In genomic region chr2:74715071-74715791, GRCh38 we compare ENCODE assay signal across 8 cellular contexts.
A peak's percentile ranks its signal among the peaks of the same experiment; 100 is the strongest.
DNase-seq lines count a peak whose midpoint lies in the region; ATAC-seq, FAIRE-seq and TF ChIP-seq lines count a peak whose summit lies in the region.

No MANE protein-coding gene starts in this region.

- WGBS in H1 (ENCODE audit: extremely low coverage in 1 of 2, insufficient coverage in 1 of 2, insufficient read length in 1 of 2, insufficient replicate concordance in 2 of 2, low coverage in 1 of 2, low lambda C conversion rate in 2 of 2, missing lambda C conversion rate in 1 of 2), 2 experiments, result 2% methylated on average over 51 of the region's 56 CpGs; no CpG with 5 or more reads in 1 of the 2 experiments
- no CpG with 5 or more reads among the region's 56 CpGs for WGBS in mesendoderm (ENCODE audit: extremely low coverage, insufficient coverage, low lambda C conversion rate)

- H3K36me3 Mint-ChIP-seq in CD4-positive, CD25-positive, alpha-beta regulatory T cell, result peaks cover 3% of the 10 kb centered on the region

- H3K18ac ChIP-seq in H1 (ENCODE audit: extremely low read depth, low read length) (peak overlapping the region; percentile 44), mesendoderm (ENCODE audit: low read length) (no peak overlapping the region)

- H3K56ac ChIP-seq in H1 (replicated peaks; ENCODE audit: insufficient read length, low read depth, low read length) (no peak overlapping the region), mesendoderm (ENCODE audit: low read length) (peak overlapping the region; percentile 72)

- H3K79me1 ChIP-seq in H1 (ENCODE audit: low read depth, low read length) (no peaks in the 10 kb centered on the region), mesendoderm (ENCODE audit: low read length) (no peaks in the 10 kb centered on the region)

- H3K23me2 ChIP-seq in H1 (ENCODE audit: low read depth, low read length), result peaks cover 5% of the 10 kb centered on the region; the same call in 1 of the 2 replicates

- H3K9ac ChIP-seq in H1 (replicated peaks in 1 of 4; ENCODE audit: extremely low read depth in 1 of 4, low read depth in 3 of 4, low read length in 3 of 4) (peak overlapping the region in 1 of 4 experiments; percentile 62; a peak in 2 of 7 replicates), mesendoderm (ENCODE audit: low read length) (peak overlapping the region; percentile 58)

- H3K4me3 ChIP-seq in CD4-positive, CD25-positive, alpha-beta regulatory T cell (ENCODE audit: low read depth, low read length), result peak overlapping the region; percentile 64
- peak overlapping the region; percentile 40 to 67 (median 56) for H3K4me3 ChIP-seq in H1 (ENCODE audit: extremely low read depth in 1 of 4, insufficient read depth in 2 of 4, low read depth in 3 of 4, low read length in 4 of 4)
- H3K4me3 ChIP-seq in mesendoderm (ENCODE audit: low read length), result peak overlapping the region; percentile 41

- DNase-seq in CD4-positive, CD25-positive, alpha-beta regulatory T cell, result peak; percentile 62 to 80 (median 78)
- peak; percentile 79 for DNase-seq in NCI-H82 treated with DMSO at 0.1 percent for 48 hours (lab: John Stamatoyannopoulos, UW; ENCODE audit: unreplicated experiment)
- peak; percentile 38 to 71 for DNase-seq in activated CD8-positive, alpha-beta memory T cell treated with anti-CD3 and anti-CD28 coated beads for 1 hour (ENCODE audit: extremely low read depth in 1 of 2, low read depth in 1 of 2)
- peak; percentile 53 to 97 for DNase-seq in H1 (ENCODE audit: low read depth in 1 of 2, low spot score in 2 of 2)
- DNase-seq in mesendoderm, result peak; percentile 85
- DNase-seq in stimulated activated CD8-positive, alpha-beta memory T cell treated with anti-CD3 and anti-CD28 coated beads, Interleukin-12 subunit alpha, Interleukin-12 subunit beta, amount 100 ng/mL, for 24 hours (ENCODE audit: extremely low read depth), result peak; percentile 58

- H2AFZ ChIP-seq in H1 (ENCODE audit: low read length), result peak overlapping the region; percentile 97

- no peak overlapping the region for H2BK5ac ChIP-seq in H1 (ENCODE audit: low read depth, low read length)
- no peak overlapping the region for H2BK5ac ChIP-seq in mesendoderm (ENCODE audit: low read length)

- H2BK15ac ChIP-seq in H1 (ENCODE audit: low read length) (no peak overlapping the region), mesendoderm (replicated peaks; ENCODE audit: low read depth) (no peak overlapping the region)

- peaks cover 0 to 1% (median 0%) of the 10 kb centered on the region in 7 donors for H3K9me3 Mint-ChIP-seq in CD4-positive, CD25-positive, alpha-beta regulatory T cell

- H3K36me3 ChIP-seq in CD4-positive, CD25-positive, alpha-beta regulatory T cell (ENCODE audit: control insufficient read depth, insufficient read depth, low read length), result no peaks in the 10 kb centered on the region
- H3K36me3 ChIP-seq in H1 (ENCODE audit: control insufficient read depth in 2 of 4, insufficient read depth in 4 of 4, low read length in 3 of 4), result no peaks in the 10 kb centered on the region
- H3K36me3 ChIP-seq in mesendoderm (ENCODE audit: control insufficient read depth, insufficient read depth, low read length), result no peaks in the 10 kb centered on the region

- ATAC-seq in CD4-positive, CD25-positive, alpha-beta regulatory T cell (ENCODE audit: low read depth in 2 of 2), result peak; percentile 84 to 87
- ATAC-seq in GM19438 (IDR thresholded peaks at IDR 0.05; ENCODE audit: low read depth, unreplicated experiment) (peak; percentile 94), HG03565 (IDR thresholded peaks at IDR 0.05; ENCODE audit: unreplicated experiment) (peak; percentile 84)

- no peak overlapping the region for H3K23ac ChIP-seq in H1 (ENCODE audit: insufficient read length)
- H3K23ac ChIP-seq in mesendoderm (ENCODE audit: low read length), result no peak overlapping the region

- H3K4me3 Mint-ChIP-seq in CD4-positive, CD25-positive, alpha-beta regulatory T cell, result peak overlapping the region; percentile 66 to 91 (median 82)

- H3K4ac ChIP-seq in H1 (replicated peaks; ENCODE audit: insufficient read length, low read depth, low read length), result no peak overlapping the region
- H3K4ac ChIP-seq in mesendoderm (ENCODE audit: low read depth, low read length), result no peak overlapping the region

- H3K79me2 ChIP-seq in H1 (ENCODE audit: control insufficient read depth in 1 of 2, insufficient read depth in 2 of 2, low read length in 2 of 2) (no peaks in the 10 kb centered on the region), mesendoderm (ENCODE audit: control insufficient read depth, insufficient read depth, low read length) (no peaks in the 10 kb centered on the region)

- no peak overlapping the region for H3K14ac ChIP-seq in H1 (ENCODE audit: insufficient read length)

- no peak for TF ChIP-seq POLR2A in H1 (IDR thresholded peaks at IDR 0.05; ENCODE audit: control extremely low read depth in 1 of 2, low read depth in 2 of 2, low read length in 2 of 2)

- no peak overlapping the region for H4K91ac ChIP-seq in H1 (replicated peaks; ENCODE audit: insufficient read length, low read length)

- H3K27ac ChIP-seq in CD4-positive, CD25-positive, alpha-beta regulatory T cell (ENCODE audit: insufficient read depth, low read length, poor library complexity, severe bottlenecking), result no peak overlapping the region
- H3K27ac ChIP-seq in H1 (ENCODE audit: low read depth, low read length), result no peak overlapping the region
- no peak overlapping the region for H3K27ac ChIP-seq in mesendoderm (ENCODE audit: low read depth, low read length)

- H3K9me3 ChIP-seq in CD4-positive, CD25-positive, alpha-beta regulatory T cell (ENCODE audit: control insufficient read depth in 2 of 2, low read length in 2 of 2), result no peaks in the 10 kb centered on the region
- H3K9me3 ChIP-seq in H1 (ENCODE audit: insufficient read depth in 2 of 2, low read depth in 1 of 2, low read length in 1 of 2), result no peaks in the 10 kb centered on the region

- peak overlapping the region in 2 of 3 donors; percentile 59 to 81 for H3K27ac Mint-ChIP-seq in CD4-positive, CD25-positive, alpha-beta regulatory T cell

- no peak for FAIRE-seq in H1 (lab: Jason Lieb, UNC)

- no peak for TF ChIP-seq EP300 in H1 (IDR thresholded peaks at IDR 0.05; ENCODE audit: borderline replicate concordance in 1 of 2, low read depth in 2 of 2, low read length in 2 of 2)

- H3K4me2 ChIP-seq in H1 (ENCODE audit: insufficient read depth in 1 of 2, low read depth in 2 of 2, low read length in 2 of 2) (peak overlapping the region; percentile 59 to 92), mesendoderm (ENCODE audit: low read length) (peak overlapping the region; percentile 92)

- peaks cover 8% of the 10 kb centered on the region for H3K4me1 ChIP-seq in CD4-positive, CD25-positive, alpha-beta regulatory T cell (ENCODE audit: control insufficient read depth, insufficient read depth, low read length, poor library complexity, severe bottlenecking)
- H3K4me1 ChIP-seq in H1 (replicated peaks in 1 of 4; ENCODE audit: control insufficient read depth in 3 of 4, insufficient read depth in 4 of 4, low read length in 3 of 4), result peaks cover 0 to 4% (median 4%) of the 10 kb centered on the region in 4 experiments; a peak in 4 of 7 replicates
- H3K4me1 ChIP-seq in mesendoderm (ENCODE audit: control insufficient read depth, low read depth, low read length), result no peaks in the 10 kb centered on the region

- no peak overlapping the region for H4K5ac ChIP-seq in H1 (ENCODE audit: insufficient read length, low read depth, low read length)
- no peak overlapping the region for H4K5ac ChIP-seq in mesendoderm (ENCODE audit: low read length)

- H2BK120ac ChIP-seq in H1 (replicated peaks; ENCODE audit: low read depth, low read length), result no peak overlapping the region
- no peak overlapping the region for H2BK120ac ChIP-seq in mesendoderm (ENCODE audit: low read depth, low read length)

- peak; percentile 88 to 98 (median 89) for TF ChIP-seq CTCF in H1 (IDR thresholded peaks at IDR 0.05; ENCODE audit: control extremely low read depth in 1 of 3, insufficient read depth in 1 of 3, low read depth in 1 of 3, low read length in 3 of 3)

- no peaks in the 10 kb centered on the region for H4K20me1 ChIP-seq in H1 (replicated peaks in 1 of 2; ENCODE audit: control insufficient read depth in 1 of 2, insufficient read depth in 2 of 2, low read length in 2 of 2)

- H3K4me1 Mint-ChIP-seq in CD4-positive, CD25-positive, alpha-beta regulatory T cell, result peaks cover 0 to 7% (median 4%) of the 10 kb centered on the region in 4 donors

- CTCF ChIA-PET in H1 (lab: Charles Lee; ENCODE audit: partially characterized antibody), result interaction anchor here (0.6 to 8.8 kb wide), 30 partner anchors 10 to 903 kb away, joined by 3 to 79 read pairs (median 4); partner anchors contain the start of gene HK2

- peak; percentile 82 to 85 for TF ChIP-seq RAD21 in H1 (IDR thresholded peaks at IDR 0.05 in 1 of 2, conservative IDR thresholded peaks at IDR 0.05 in 1 of 2; ENCODE audit: low read depth in 2 of 2, low read length in 2 of 2)

- H2BK12ac ChIP-seq in H1 (ENCODE audit: low read depth, low read length), result peak overlapping the region; percentile 54; the same call in 1 of the 2 replicates

- H3K27me3 Mint-ChIP-seq in CD4-positive, CD25-positive, alpha-beta regulatory T cell, result peaks cover 11% of the 10 kb centered on the region

- peak overlapping the region; percentile 72; the same call in 1 of the 2 replicates for H4K8ac ChIP-seq in H1 (ENCODE audit: extremely low read depth, insufficient read depth, low read length)
- no peak overlapping the region for H4K8ac ChIP-seq in mesendoderm (ENCODE audit: low read depth, low read length)

- H2BK20ac ChIP-seq in H1 (ENCODE audit: low read length), result no peak overlapping the region

- H2AK5ac ChIP-seq in H1 (ENCODE audit: low read depth, low read length), result no peak overlapping the region
- H2AK5ac ChIP-seq in mesendoderm (ENCODE audit: low read length), result no peak overlapping the region

- H3K27me3 ChIP-seq in CD4-positive, CD25-positive, alpha-beta regulatory T cell (ENCODE audit: control insufficient read depth, insufficient read depth, low read length), result peaks cover 38% of the 10 kb centered on the region
- H3K27me3 ChIP-seq in H1 (replicated peaks in 1 of 4; ENCODE audit: control insufficient read depth in 3 of 4, extremely low read depth in 1 of 4, insufficient read depth in 3 of 4, low read length in 3 of 4) (peaks cover 0 to 11% (median 11%) of the 10 kb centered on the region in 4 experiments; a peak in 6 of 7 replicates), mesendoderm (ENCODE audit: insufficient read depth, low read length, poor library complexity) (peaks cover 2% of the 10 kb centered on the region)

- POLR2A ChIA-PET in H1 (lab: Charles Lee; ENCODE audit: partially characterized antibody), result interaction anchor here (1.1 to 1.2 kb wide), 2 partner anchors 12 to 120 kb away, joined by 4 to 6 read pairs; no protein-coding TSS in a partner anchor

TF ChIP-seq in H1, 55 proteins besides CTCF, POLR2A, EP300 and RAD21 (continues in another document):
- TF ChIP-seq SIRT6 (IDR thresholded peaks at IDR 0.05; ENCODE audit: low read length), result no peak
- TF ChIP-seq CBX5 (IDR thresholded peaks at IDR 0.05; ENCODE audit: low read depth, low read length), result no peak
- TF ChIP-seq BCL11A (IDR thresholded peaks at IDR 0.05; ENCODE audit: low read depth in 2 of 2, low read length in 2 of 2), result no peak
- peak in 1 of 2 experiments; percentile 3; a peak in 2 of 4 replicates for TF ChIP-seq SIN3A (conservative IDR thresholded peaks at IDR 0.05 in 1 of 2, IDR thresholded peaks at IDR 0.05 in 1 of 2; ENCODE audit: low read depth in 1 of 2, low read length in 2 of 2)
- TF ChIP-seq JUN (IDR thresholded peaks at IDR 0.05; ENCODE audit: low read depth, low read length), result no peak
- TF ChIP-seq HDAC6 (IDR thresholded peaks at IDR 0.05; ENCODE audit: low read depth, low read length), result no peak
